Comparison of ENCODE assay signal across 11 cellular contexts in genomic region chr17:41910701-41911391, GRCh38. TPM values are rescaled to one million over a fixed set of nuclear protein-coding genes. Genes with fewer than 3 reads are reported as not detected.
A peak's percentile ranks its signal among the peaks of the same experiment; 100 is the strongest.
DNase-seq lines count a peak whose midpoint lies in the region; ATAC-seq and TF ChIP-seq lines count a peak whose summit lies in the region.
"Had no signal": no experiment of that assay in that cellular context is flagged by ENCODE, and none has a peak within 500 bp of the region (broad histone marks: within the 10 kb centered on the region; RNA-seq: fewer than 3 reads in every experiment).

No MANE protein-coding gene starts in this region.

- DNase-seq in ELF-1 (ENCODE audit: low read depth, low spot score) (peak; percentile 24), RWPE1 (ENCODE audit: low spot score) (peak; percentile 70), epithelial cell of esophagus (ENCODE audit: low read depth) (peak; percentile 86), renal cortical epithelial cell (ENCODE audit: low read depth) (peak; percentile 83), dermis blood vessel endothelial cell (no peak)
- no peak for DNase-seq in T-helper 2 cell treated with Interferon-gamma antibody and Interleukin-4, amounts not matched to agents 5 μg/mL and 100 μg/mL, for 36 hours (ENCODE audit: low spot score)
- DNase-seq in activated CD4-positive, alpha-beta T cell treated with anti-CD3 and anti-CD28 coated beads for 1 hour = no peak
- DNase-seq: gastrocnemius medialis, retina had no signal

- H3K36me3 Mint-ChIP-seq in T-helper 2 cell treated with Interferon-gamma antibody and Interleukin-4, amounts not matched to agents 5 μg/mL and 100 μg/mL, for 36 hours (ENCODE audit: low read depth) = peaks cover 62% of the 10 kb centered on the region

- H3K27ac Mint-ChIP-seq in T-helper 2 cell treated with Interferon-gamma antibody and Interleukin-4, amounts not matched to agents 5 μg/mL and 100 μg/mL, for 36 hours = no peak overlapping the region

- no peak overlapping the region for H3K4me3 Mint-ChIP-seq in T-helper 2 cell treated with Interferon-gamma antibody and Interleukin-4, amounts not matched to agents 5 μg/mL and 100 μg/mL, for 36 hours

- H3K4me3 ChIP-seq in epithelial cell of esophagus (ENCODE audit: low read length) = no peak overlapping the region
- H3K4me3 ChIP-seq: gastrocnemius medialis, lung had no signal

- H3K4me1 Mint-ChIP-seq in T-helper 2 cell treated with Interferon-gamma antibody and Interleukin-4, amounts not matched to agents 5 μg/mL and 100 μg/mL, for 36 hours (ENCODE audit: low read depth) = peaks cover 18% of the 10 kb centered on the region

- CTCF ChIA-PET in RWPE1 (lab: Yijun Ruan, JAX) = interaction anchor here (0.5 kb wide), 1 partner anchor 36 kb away, joined by 8 read pairs; no protein-coding TSS in a partner anchor

- TF ChIP-seq CTCF in RWPE1 (conservative IDR thresholded peaks at IDR 0.05; ENCODE audit: low read depth) (no peak), epithelial cell of esophagus (IDR thresholded peaks at IDR 0.05; ENCODE audit: insufficient read depth, low read depth, low read length, missing control alignments) (no peak)

- H3K27ac ChIP-seq in RWPE1 = peak overlapping the region; percentile 63
- H3K27ac ChIP-seq: gastrocnemius medialis had no signal

- no peak for ATAC-seq in HG02981 (IDR thresholded peaks at IDR 0.05; ENCODE audit: unreplicated experiment)
- ATAC-seq: gastrocnemius medialis had no signal

- H3K9me3 Mint-ChIP-seq in T-helper 2 cell treated with Interferon-gamma antibody and Interleukin-4, amounts not matched to agents 5 μg/mL and 100 μg/mL, for 36 hours = no peaks in the 10 kb centered on the region

- POLR2A ChIA-PET in RWPE1 (lab: Yijun Ruan, JAX; ENCODE audit: low non-redundant PET) = no interaction called here

- H3K27me3 Mint-ChIP-seq in T-helper 2 cell treated with Interferon-gamma antibody and Interleukin-4, amounts not matched to agents 5 μg/mL and 100 μg/mL, for 36 hours (ENCODE audit: low read depth) = no peaks in the 10 kb centered on the region

RNA-seq across cellular contexts. Expression of gene ACLY, which starts 7.9 kb away (rescaled TPM):
- total RNA-seq in renal cortical epithelial cell (343 and 387 TPM in 2 replicates), dermis blood vessel endothelial cell (195 and 384 TPM in 2 replicates)

RNA-seq across cellular contexts. Expression of gene ODAD4, which starts 19.6 kb away (rescaled TPM):
- total RNA-seq in renal cortical epithelial cell = 0.35 and 2.2 TPM in 2 replicates
- total RNA-seq in dermis blood vessel endothelial cell = 0.28 and 0.34 TPM in 2 replicates

RNA-seq across cellular contexts. Expression of gene KLHL11, which starts 45.6 kb away (rescaled TPM):
- total RNA-seq in renal cortical epithelial cell (30.6 and 39.7 TPM in 2 replicates), dermis blood vessel endothelial cell (35.7 and 41.2 TPM in 2 replicates)

RNA-seq across cellular contexts. Expression of gene CNP, which starts 55.7 kb away (rescaled TPM):
- 51.4 and 78.5 TPM in 2 replicates for total RNA-seq in renal cortical epithelial cell
- 48.7 and 63.1 TPM in 2 replicates for total RNA-seq in dermis blood vessel endothelial cell

Comparison
In these comparisons a context has a peak if more than half of its experiments do, and no peak if none do; other contexts are left out.
1. DNase-seq: peak in ELF-1 (single experiment), RWPE1 (single experiment), epithelial cell of esophagus (single experiment) and renal cortical epithelial cell (single experiment); none in T-helper 2 cell treated with Interferon-gamma antibody and Interleukin-4, amounts not matched to agents 5 μg/mL and 100 μg/mL, for 36 hours (single experiment), activated CD4-positive, alpha-beta T cell treated with anti-CD3 and anti-CD28 coated beads for 1 hour (single experiment) and dermis blood vessel endothelial cell (single experiment).